ENCODE assay signal across 1 cellular context in the genomic region with DNA sequence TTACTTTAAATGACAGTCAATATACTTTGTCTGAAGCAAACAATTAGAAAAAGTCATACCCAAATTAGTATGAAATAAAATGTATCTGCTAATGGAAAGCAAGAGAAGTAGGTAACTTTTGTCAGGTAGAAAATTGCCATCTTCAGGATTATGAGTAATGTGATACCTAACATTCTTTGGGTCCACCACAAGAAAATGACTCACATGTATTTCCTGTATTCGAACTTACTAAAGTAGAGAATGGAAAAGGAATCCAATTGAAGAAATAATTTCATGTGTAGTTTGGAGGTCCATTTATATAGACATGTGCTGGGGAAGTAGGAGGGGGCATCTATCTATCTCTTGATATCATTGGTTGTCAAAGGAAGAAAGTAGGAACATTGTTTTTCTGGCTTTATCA.
TF ChIP-seq lines count a peak whose summit lies in the region.

No MANE protein-coding gene starts in this region.

TF ChIP-seq in endothelial cell of umbilical vein, 7 proteins besides CTCF, POLR2A, EP300 and RAD21:
- TF ChIP-seq FOS (IDR thresholded peaks at IDR 0.05; ENCODE audit: borderline replicate concordance, insufficient read depth, low read length) (peak; percentile 52), EZH2 (IDR thresholded peaks at IDR 0.05; ENCODE audit: borderline replicate concordance, low read depth, low read length, severe bottlenecking) (no peak)
